11 cellular contexts compared by ENCODE assay signal in the genomic region with DNA sequence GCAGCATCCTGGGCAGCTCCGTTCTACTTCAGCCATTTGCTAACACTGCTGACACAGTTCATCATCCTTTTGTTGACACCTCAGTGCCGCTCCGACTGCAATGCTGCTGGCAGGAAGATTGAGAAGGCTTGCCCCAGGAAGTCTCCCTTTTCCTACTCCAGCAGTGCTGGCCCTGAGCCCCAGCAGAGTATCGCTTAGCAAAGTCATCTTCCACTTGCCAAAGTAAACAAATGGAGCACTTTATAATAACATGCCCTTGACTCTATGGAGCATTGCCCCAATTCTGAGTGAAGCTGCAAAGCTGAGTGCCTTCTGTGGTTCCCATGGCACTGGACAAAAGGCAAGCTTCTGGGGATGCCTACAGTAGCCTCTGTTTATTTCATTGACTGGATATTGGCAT. TPM values are rescaled to one million over a fixed set of nuclear protein-coding genes. Genes with fewer than 3 reads are reported as not detected.
DNase-seq lines count a peak whose midpoint lies in the region; ATAC-seq, FAIRE-seq and TF ChIP-seq lines count a peak whose summit lies in the region.
"Had no signal": no experiment of that assay in that cellular context is flagged by ENCODE, and none has a peak within 500 bp of the region (broad histone marks: within the 10 kb centered on the region; RNA-seq: fewer than 3 reads in every experiment).

No MANE protein-coding gene starts in this region.

- H3K27me3 ChIP-seq in small intestine (ENCODE audit: control insufficient read depth in 2 of 2, insufficient read depth in 2 of 2, low read length in 2 of 2): no peaks in the 10 kb centered on the region
- H3K27me3 ChIP-seq in BE2C: no peaks in the 10 kb centered on the region
- H3K27me3 ChIP-seq in dorsolateral prefrontal cortex: peaks cover 0 to 25% (median 0%) of the 10 kb centered on the region in 45 donors
- no peaks in the 10 kb centered on the region for H3K27me3 ChIP-seq in effector memory CD4-positive, alpha-beta T cell (replicated peaks; ENCODE audit: control insufficient read depth, insufficient read depth, low read length, poor library complexity, severe bottlenecking)

- DNase-seq in HCEC 1CT: peak; percentile 46
- DNase-seq in SHP77 treated with DMSO at 0.1 percent for 48 hours (lab: John Stamatoyannopoulos, UW): peak; percentile 31
- peak; percentile 61 for DNase-seq in left ventricle myocardium superior
- DNase-seq in small intestine: peak; percentile 72
- DNase-seq in BE2C: no peak
- DNase-seq in dorsolateral prefrontal cortex: no peak
- DNase-seq in effector memory CD4-positive, alpha-beta T cell: no peak
- no peak for DNase-seq in NCI-H1048 (lab: John Stamatoyannopoulos, UW)
- DNase-seq: cortex of kidney, NCI-H226 had no signal

- H3K4me3 ChIP-seq in small intestine (ENCODE audit: low read depth in 1 of 2, low read length in 2 of 2) (no peak overlapping the region), BE2C (ENCODE audit: low read depth, low read length) (no peak overlapping the region), dorsolateral prefrontal cortex (no peak overlapping the region)
- H3K4me3 ChIP-seq in effector memory CD4-positive, alpha-beta T cell (ENCODE audit: insufficient read depth, low read depth, low read length, poor library complexity, severe bottlenecking): no peak overlapping the region

- H3K9me3 ChIP-seq in small intestine (ENCODE audit: control insufficient read depth, low read depth): no peaks in the 10 kb centered on the region
- no peaks in the 10 kb centered on the region for H3K9me3 ChIP-seq in BE2C
- H3K9me3 ChIP-seq in effector memory CD4-positive, alpha-beta T cell (ENCODE audit: control insufficient read depth, low read length): no peaks in the 10 kb centered on the region

- WGBS in small intestine, 3 donors: 8 to 21% (median 11%) methylated on average over 4 of the region's 4 CpGs

- H3K27ac ChIP-seq in small intestine (ENCODE audit: low read depth in 1 of 2, low read length in 1 of 2) (no peak overlapping the region), dorsolateral prefrontal cortex (no peak overlapping the region)
- H3K27ac ChIP-seq in effector memory CD4-positive, alpha-beta T cell (ENCODE audit: insufficient read depth, low read length, poor library complexity, severe bottlenecking): no peak overlapping the region

- H3K36me3 ChIP-seq in small intestine (ENCODE audit: control insufficient read depth in 2 of 2, insufficient read depth in 2 of 2, low read length in 2 of 2) (no peaks in the 10 kb centered on the region), BE2C (no peaks in the 10 kb centered on the region)
- no peaks in the 10 kb centered on the region for H3K36me3 ChIP-seq in effector memory CD4-positive, alpha-beta T cell (ENCODE audit: control insufficient read depth, insufficient read depth, low read length)

- no peak for FAIRE-seq in small intestine (lab: Jason Lieb, UNC)

- intact Hi-C loops in left ventricle myocardium superior (cut with micrococcal nuclease) (no loop called here), dorsolateral prefrontal cortex (cut with DNase I) (no loop called here)

- TF ChIP-seq CTCF in BE2C (IDR thresholded peaks at IDR 0.05; ENCODE audit: low read depth, low read length) (no peak), dorsolateral prefrontal cortex (IDR thresholded peaks at IDR 0.05 in 54 of 56, conservative IDR thresholded peaks at IDR 0.05 in 2 of 56; ENCODE audit: low read depth in 1 of 56, partially characterized antibody in 56 of 56) (no peak)

- peaks cover 4 to 6% of the 10 kb centered on the region in 2 donors for H3K4me1 ChIP-seq in small intestine (ENCODE audit: control insufficient read depth in 2 of 2, insufficient read depth in 1 of 2, low read depth in 1 of 2, low read length in 1 of 2)
- no peaks in the 10 kb centered on the region for H3K4me1 ChIP-seq in BE2C
- no peaks in the 10 kb centered on the region for H3K4me1 ChIP-seq in effector memory CD4-positive, alpha-beta T cell (ENCODE audit: control insufficient read depth, insufficient read depth, low read length, poor library complexity, severe bottlenecking)

- ATAC-seq in left ventricle myocardium superior: peak; percentile 83
- ATAC-seq: stimulated activated memory B cell treated with anti-CD40 and anti-IgM and Interleukin-4, amounts not matched to agents 10 μg/mL and 1 μg/mL and 100 μg/mL, for 72 hours had no signal

RNA-seq across cellular contexts. Expression of a gene that starts 32.2 kb away (rescaled TPM):
- total RNA-seq in left ventricle myocardium superior (0.40 TPM), dorsolateral prefrontal cortex (1 to 10 TPM in 101 of 120 experiments, under 1 TPM in 19; 0.30 to 7.4 (median 1.8) TPM)
- polyA plus RNA-seq in small intestine: 1 to 10 TPM; 1.4 to 3.6 (median 2.2) TPM
- polyA plus RNA-seq in BE2C (2012; ENCODE audit: insufficient read depth, insufficient read length, low read depth): not detected

Comparison
In these comparisons a context has a peak if more than half of its experiments do, and no peak if none do; other contexts are left out.
1. DNase-seq: peak in HCEC 1CT (single experiment), SHP77 treated with DMSO at 0.1 percent for 48 hours (single experiment), left ventricle myocardium superior (single experiment) and small intestine (single experiment); none in BE2C (single experiment), dorsolateral prefrontal cortex (0 of 10), effector memory CD4-positive, alpha-beta T cell (0 of 3) and NCI-H1048 (single experiment).